ENCODE assay signal across 1 cellular context in the genomic region with DNA sequence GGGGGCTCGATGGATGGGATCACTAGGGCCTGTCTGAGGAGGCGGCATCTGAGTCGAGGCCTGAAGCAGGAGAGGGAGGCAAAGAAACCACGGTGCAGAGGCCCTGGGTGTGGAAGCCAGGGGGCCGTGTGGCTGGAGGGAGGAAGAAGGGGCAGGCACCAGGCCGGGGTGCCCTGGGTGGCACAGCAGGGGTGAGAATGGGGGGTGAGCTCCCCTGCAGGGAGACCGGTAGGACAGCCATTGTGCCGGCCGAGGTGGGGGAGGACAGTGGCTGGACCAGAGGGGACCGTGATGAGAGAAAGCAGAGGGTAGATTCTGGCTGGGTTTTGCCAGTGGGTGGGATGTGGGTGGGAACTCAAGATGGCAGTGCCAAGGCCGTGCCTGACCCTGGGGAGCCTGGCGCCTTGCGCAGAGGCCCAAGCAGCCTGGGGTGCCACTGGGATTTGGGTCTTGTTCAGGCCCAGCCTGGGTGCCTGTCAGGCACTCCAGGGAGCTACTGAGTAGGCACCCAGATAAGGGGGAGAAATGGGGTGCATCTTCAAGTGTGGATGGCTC.
TF ChIP-seq lines count a peak whose summit lies in the region.

No MANE protein-coding gene starts in this region.

TF ChIP-seq in IMR-90, 13 proteins besides CTCF, POLR2A, EP300 and RAD21:
- TF ChIP-seq MXI1 (IDR thresholded peaks at IDR 0.05; ENCODE audit: borderline replicate concordance, low read depth, low read length): no peak
- TF ChIP-seq, protein P1, sequence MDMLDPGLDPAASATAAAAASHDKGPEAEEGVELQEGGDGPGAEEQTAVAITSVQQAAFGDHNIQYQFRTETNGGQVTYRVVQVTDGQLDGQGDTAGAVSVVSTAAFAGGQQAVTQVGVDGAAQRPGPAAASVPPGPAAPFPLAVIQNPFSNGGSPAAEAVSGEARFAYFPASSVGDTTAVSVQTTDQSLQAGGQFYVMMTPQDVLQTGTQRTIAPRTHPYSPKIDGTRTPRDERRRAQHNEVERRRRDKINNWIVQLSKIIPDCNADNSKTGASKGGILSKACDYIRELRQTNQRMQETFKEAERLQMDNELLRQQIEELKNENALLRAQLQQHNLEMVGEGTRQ (IDR thresholded peaks at IDR 0.05; ENCODE audit: low read depth, low read length): no peak
- TF ChIP-seq BHLHE40 (IDR thresholded peaks at IDR 0.05; ENCODE audit: low read depth, low read length): no peak
- TF ChIP-seq FOS (IDR thresholded peaks at IDR 0.05; ENCODE audit: low read depth, low read length): no peak
- no peak for TF ChIP-seq SMC3 (IDR thresholded peaks at IDR 0.05; ENCODE audit: low read depth, low read length)
- TF ChIP-seq CEBPB (IDR thresholded peaks at IDR 0.05; ENCODE audit: low read depth, low read length): no peak
- TF ChIP-seq RFX5 (IDR thresholded peaks at IDR 0.05; ENCODE audit: low read depth, low read length): no peak
- no peak for TF ChIP-seq RCOR1 (IDR thresholded peaks at IDR 0.05; ENCODE audit: insufficient replicate concordance, low read length)
- no peak for TF ChIP-seq CHD1 (IDR thresholded peaks at IDR 0.05; ENCODE audit: low read depth, low read length)
- no peak for TF ChIP-seq MAFK (IDR thresholded peaks at IDR 0.05; ENCODE audit: low read depth, low read length)
- TF ChIP-seq, protein P2, sequence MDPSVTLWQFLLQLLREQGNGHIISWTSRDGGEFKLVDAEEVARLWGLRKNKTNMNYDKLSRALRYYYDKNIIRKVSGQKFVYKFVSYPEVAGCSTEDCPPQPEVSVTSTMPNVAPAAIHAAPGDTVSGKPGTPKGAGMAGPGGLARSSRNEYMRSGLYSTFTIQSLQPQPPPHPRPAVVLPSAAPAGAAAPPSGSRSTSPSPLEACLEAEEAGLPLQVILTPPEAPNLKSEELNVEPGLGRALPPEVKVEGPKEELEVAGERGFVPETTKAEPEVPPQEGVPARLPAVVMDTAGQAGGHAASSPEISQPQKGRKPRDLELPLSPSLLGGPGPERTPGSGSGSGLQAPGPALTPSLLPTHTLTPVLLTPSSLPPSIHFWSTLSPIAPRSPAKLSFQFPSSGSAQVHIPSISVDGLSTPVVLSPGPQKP (IDR thresholded peaks at IDR 0.05; ENCODE audit: borderline replicate concordance, low read depth, low read length): no peak
- TF ChIP-seq NFE2L2 (IDR thresholded peaks at IDR 0.05; ENCODE audit: low read depth, low read length): no peak
TF ChIP-seq in IMR-90: peak in this region for 0.
